14 cellular contexts compared by ENCODE assay signal in the genomic region with DNA sequence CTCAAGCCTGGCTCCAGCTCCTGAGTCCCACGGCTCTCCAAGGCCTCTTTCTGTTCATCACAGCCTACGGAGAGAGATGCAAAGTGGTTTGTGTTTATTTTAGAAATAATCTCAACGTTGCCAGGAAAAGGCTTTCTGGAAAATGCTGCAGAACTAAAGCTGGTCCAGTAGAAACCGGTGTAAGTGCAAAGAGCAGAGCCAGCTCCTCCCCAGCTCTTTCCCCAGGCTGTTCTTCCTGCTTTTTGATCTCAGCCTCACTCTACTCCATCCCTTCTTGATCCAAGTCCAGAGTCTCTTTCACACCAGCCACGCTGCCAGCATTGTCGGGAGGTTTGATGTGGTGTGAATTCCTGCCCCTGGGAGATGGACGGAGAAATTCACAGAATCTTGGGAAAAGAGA.
DNase-seq lines count a peak whose midpoint lies in the region; ATAC-seq, FAIRE-seq and TF ChIP-seq lines count a peak whose summit lies in the region.
"Had no signal": no experiment of that assay in that cellular context is flagged by ENCODE, and none has a peak within 500 bp of the region (broad histone marks: within the 10 kb centered on the region; RNA-seq: fewer than 3 reads in every experiment).

No MANE protein-coding gene starts in this region.

- no peaks in the 10 kb centered on the region for H3K9me2 ChIP-seq in hepatocyte (replicated peaks; ENCODE audit: insufficient read depth)

- H3K9me3 ChIP-seq in right atrium auricular region (no peaks in the 10 kb centered on the region), hepatocyte (ENCODE audit: low read depth) (no peaks in the 10 kb centered on the region), BE2C (no peaks in the 10 kb centered on the region)

- H3K4me1 ChIP-seq in right atrium auricular region (peaks cover 0 to 46% of the 10 kb centered on the region in 2 donors), hepatocyte (ENCODE audit: insufficient read depth) (peaks cover 12% of the 10 kb centered on the region), BE2C (no peaks in the 10 kb centered on the region)

- H3K36me3 ChIP-seq in right atrium auricular region (no peaks in the 10 kb centered on the region), hepatocyte (replicated peaks; ENCODE audit: insufficient read depth, low read depth) (no peaks in the 10 kb centered on the region), BE2C (no peaks in the 10 kb centered on the region)

- 51% methylated on average over 7 of the region's 7 CpGs for WGBS in hepatocyte (ENCODE audit: low lambda C conversion rate, missing lambda C conversion rate)

- intact Hi-C loops in Right ventricle myocardium inferior (cut with DNase I) = no loop called here
- intact Hi-C loops in posterior cingulate gyrus (cut with DNase I) = no loop called here

- TF ChIP-seq CTCF in right atrium auricular region (IDR thresholded peaks at IDR 0.05) = no peak
- no peak for TF ChIP-seq CTCF in hepatocyte (IDR thresholded peaks at IDR 0.05; ENCODE audit: poor library complexity)
- TF ChIP-seq CTCF in BE2C (IDR thresholded peaks at IDR 0.05; ENCODE audit: low read depth, low read length) = no peak

- no peaks in the 10 kb centered on the region for H3K27me3 ChIP-seq in right atrium auricular region
- no peaks in the 10 kb centered on the region for H3K27me3 ChIP-seq in hepatocyte
- H3K27me3 ChIP-seq in BE2C = no peaks in the 10 kb centered on the region

- H3K79me2 ChIP-seq in hepatocyte = no peaks in the 10 kb centered on the region

- H4K20me1 ChIP-seq in hepatocyte (ENCODE audit: insufficient read depth, poor library complexity, severe bottlenecking) = no peaks in the 10 kb centered on the region

- no peak overlapping the region for H2AFZ ChIP-seq in hepatocyte

- DNase-seq in Right ventricle myocardium inferior (ENCODE audit: missing footprints) (no peak), right atrium auricular region (ENCODE audit: low spot score) (no peak), hepatocyte (ENCODE audit: low spot score) (peak; percentile 34), posterior cingulate gyrus (peak in 6 of 10 donors; percentile 23 to 85 (median 41)), BE2C (no peak), retina (no peak), NOMO-1 treated with DMSO at 0.1 percent for 48 hours (lab: John Stamatoyannopoulos, UW; ENCODE audit: unreplicated experiment) (no peak), urothelium cell line (ENCODE audit: low spot score) (no peak)
- DNase-seq: GDM1; NCI-H226; stimulated activated CD4-positive, alpha-beta T cell treated with anti-CD3 and anti-CD28 coated beads, Interleukin-4, amount 100 ng/mL, for 4 hours had no signal

- H3K4me2 ChIP-seq in hepatocyte = no peak overlapping the region

- ATAC-seq in Right ventricle myocardium inferior = peak; percentile 33
- ATAC-seq: activated naive CD4-positive, alpha-beta T cell treated with anti-CD3 and anti-CD28 coated beads, Interleukin-2, amount 50 U/mL, for 72 hours; esophagus mucosa; stimulated activated effector memory CD8-positive, alpha-beta T cell treated with anti-CD3 and anti-CD28 coated beads, Interleukin-12 subunit alpha, Interleukin-12 subunit beta, amount 100 ng/mL, for 72 hours had no signal

- H3K27ac ChIP-seq in right atrium auricular region (peak overlapping the region in 1 of 2 donors; percentile 22), hepatocyte (peak overlapping the region; percentile 36)

- FAIRE-seq in urothelium cell line (lab: Jason Lieb, UNC) = no peak

- H3K4me3 ChIP-seq in right atrium auricular region (no peak overlapping the region), hepatocyte (no peak overlapping the region), BE2C (ENCODE audit: low read depth, low read length) (no peak overlapping the region)

Comparison
In these comparisons a context has a peak if more than half of its experiments do, and no peak if none do; other contexts are left out.
1. DNase-seq: peak in hepatocyte (single experiment) and posterior cingulate gyrus (6 of 10); none in Right ventricle myocardium inferior (single experiment), right atrium auricular region (single experiment), BE2C (single experiment), retina (single experiment), NOMO-1 treated with DMSO at 0.1 percent for 48 hours (single experiment) and urothelium cell line (single experiment).